In genomic region chr2:240520143-240520973, GRCh38 we compare ENCODE assay signal across 12 cellular contexts. TPM values are rescaled to one million over a fixed set of nuclear protein-coding genes. Genes with fewer than 3 reads are reported as not detected.
DNase-seq lines count a peak whose midpoint lies in the region; ATAC-seq, FAIRE-seq and TF ChIP-seq lines count a peak whose summit lies in the region.
"Had no signal": no experiment of that assay in that cellular context is flagged by ENCODE, and none has a peak within 500 bp of the region (broad histone marks: within the 10 kb centered on the region; RNA-seq: fewer than 3 reads in every experiment).

No MANE protein-coding gene starts in this region.

- FAIRE-seq in bronchial epithelial cell (lab: Jason Lieb, UNC), result peak; percentile 92

- no peak for DNase-seq in activated naive CD4-positive, alpha-beta T cell treated with anti-CD3 and anti-CD28 coated beads, Interleukin-2, amount 50 U/mL, for 72 hours (ENCODE audit: low spot score in 2 of 2)
- DNase-seq in activated naive CD4-positive, alpha-beta T cell treated with anti-CD3 and anti-CD28 coated beads, Interleukin-2, amount 50 U/mL, for 16 hours, result no peak
- no peak for DNase-seq in bronchial epithelial cell (ENCODE audit: low read depth)
- peak; percentile 68 for DNase-seq in left kidney (ENCODE audit: low read depth, low spot score)
- DNase-seq in type B pancreatic cell (ENCODE audit: extremely low spot score, unreplicated experiment), result peak; percentile 67
- no peak for DNase-seq in nucleus accumbens (lab: John Stamatoyannopoulos, UW)
- DNase-seq in LoVo (ENCODE audit: low spot score), result no peak
- DNase-seq: C1 segment of cervical spinal cord, Karpas-422, SIG-M5 had no signal

- peaks cover 8% of the 10 kb centered on the region for H3K4me1 Mint-ChIP-seq in type B pancreatic cell (ENCODE audit: unreplicated experiment)

- H3K9me3 Mint-ChIP-seq in activated naive CD4-positive, alpha-beta T cell treated with anti-CD3 and anti-CD28 coated beads, Interleukin-2, amount 50 U/mL, for 72 hours, result peaks cover 2 to 11% of the 10 kb centered on the region in 2 donors
- no peaks in the 10 kb centered on the region for H3K9me3 Mint-ChIP-seq in type B pancreatic cell
- H3K9me3 Mint-ChIP-seq: central memory CD8-positive, alpha-beta T cell had no signal

- peaks cover 12% of the 10 kb centered on the region for H3K36me3 ChIP-seq in bronchial epithelial cell (ENCODE audit: control insufficient read depth, insufficient read depth, low read length)

- H3K4me3 ChIP-seq in bronchial epithelial cell (ENCODE audit: low read depth, low read length), result no peak overlapping the region

- peaks cover 30 to 35% of the 10 kb centered on the region in 2 donors for H3K36me3 Mint-ChIP-seq in activated naive CD4-positive, alpha-beta T cell treated with anti-CD3 and anti-CD28 coated beads, Interleukin-2, amount 50 U/mL, for 72 hours
- peaks cover 25% of the 10 kb centered on the region for H3K36me3 Mint-ChIP-seq in type B pancreatic cell

- ATAC-seq in activated naive CD4-positive, alpha-beta T cell treated with anti-CD3 and anti-CD28 coated beads, Interleukin-2, amount 50 U/mL, for 72 hours, result peak; percentile 18 to 24
- no peak for ATAC-seq in GM21717 (IDR thresholded peaks at IDR 0.05; ENCODE audit: unreplicated experiment)

- H3K27me3 Mint-ChIP-seq in type B pancreatic cell, result peaks cover 7% of the 10 kb centered on the region
- H3K27me3 Mint-ChIP-seq: central memory CD8-positive, alpha-beta T cell had no signal

- TF ChIP-seq CTCF in bronchial epithelial cell (IDR thresholded peaks at IDR 0.05; ENCODE audit: insufficient read depth, low read length, severe bottlenecking), result peak; percentile 5
- TF ChIP-seq CTCF in type B pancreatic cell (conservative IDR thresholded peaks at IDR 0.05), result no peak

- H3K27me3 ChIP-seq in bronchial epithelial cell (ENCODE audit: control insufficient read depth, insufficient read depth, low read length), result peaks cover 2% of the 10 kb centered on the region

- H3K4me3 Mint-ChIP-seq in type B pancreatic cell, result peak overlapping the region; percentile 17
- H3K4me3 Mint-ChIP-seq: central memory CD8-positive, alpha-beta T cell had no signal

- H3K27ac Mint-ChIP-seq in activated naive CD4-positive, alpha-beta T cell treated with anti-CD3 and anti-CD28 coated beads, Interleukin-2, amount 50 U/mL, for 72 hours, result no peak overlapping the region
- H3K27ac Mint-ChIP-seq in type B pancreatic cell, result no peak overlapping the region

RNA-seq across cellular contexts. Expression of gene ANKMY1, which starts 37.4 kb away (rescaled TPM):
- total RNA-seq in activated naive CD4-positive, alpha-beta T cell treated with anti-CD3 and anti-CD28 coated beads, Interleukin-2, amount 50 U/mL, for 72 hours, result 10 to 100 TPM; 15.4 to 22.1 TPM
- 10.8 and 15.8 TPM in 2 replicates for total RNA-seq in bronchial epithelial cell
- 13.4 and 16.8 TPM in 2 replicates for total RNA-seq in type B pancreatic cell (ENCODE audit: low replicate concordance)

RNA-seq across cellular contexts. Expression of gene DUSP28, which starts 39.8 kb away (rescaled TPM):
- total RNA-seq in activated naive CD4-positive, alpha-beta T cell treated with anti-CD3 and anti-CD28 coated beads, Interleukin-2, amount 50 U/mL, for 72 hours, result 1 to 10 TPM; 3.8 to 5.4 TPM
- total RNA-seq in bronchial epithelial cell, result 1.9 and 2.1 TPM in 2 replicates
- total RNA-seq in type B pancreatic cell (ENCODE audit: low replicate concordance), result 4.3 and 6.4 TPM in 2 replicates

RNA-seq across cellular contexts. Expression of gene RNPEPL1, which starts 47.9 kb away (rescaled TPM):
- total RNA-seq in activated naive CD4-positive, alpha-beta T cell treated with anti-CD3 and anti-CD28 coated beads, Interleukin-2, amount 50 U/mL, for 72 hours, result 10 to 100 TPM; 22.6 to 51.2 TPM
- total RNA-seq in bronchial epithelial cell (10.8 and 12.3 TPM in 2 replicates), type B pancreatic cell (ENCODE audit: low replicate concordance) (40.5 and 66.4 TPM in 2 replicates)

Comparison
In these comparisons a context has a peak if more than half of its experiments do, and no peak if none do; other contexts are left out.
1. DNase-seq: peak in left kidney (single experiment) and type B pancreatic cell (single experiment); none in activated naive CD4-positive, alpha-beta T cell treated with anti-CD3 and anti-CD28 coated beads, Interleukin-2, amount 50 U/mL, for 72 hours (0 of 2), activated naive CD4-positive, alpha-beta T cell treated with anti-CD3 and anti-CD28 coated beads, Interleukin-2, amount 50 U/mL, for 16 hours (single experiment), bronchial epithelial cell (single experiment), nucleus accumbens (0 of 56) and LoVo (single experiment).